In the genomic region with DNA sequence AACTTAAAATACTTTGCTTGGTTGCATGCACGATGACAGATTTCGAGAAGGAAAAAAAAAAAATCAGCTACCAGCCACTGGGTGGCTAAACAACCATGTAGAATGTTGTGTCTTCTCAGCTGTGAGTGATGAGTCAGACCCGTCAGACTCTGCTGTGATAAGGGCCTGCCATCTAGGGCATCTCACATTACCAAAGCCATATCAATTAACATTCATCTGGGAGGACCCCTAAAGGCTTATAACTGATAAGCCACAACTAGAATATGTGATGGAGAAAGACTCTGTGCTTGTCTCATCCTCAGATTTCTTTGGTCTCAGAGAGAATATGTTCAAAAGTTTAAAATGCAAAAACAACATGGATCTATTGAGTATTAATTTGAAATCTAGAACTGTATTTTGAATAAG, we compare ENCODE assay signal across 9 cellular contexts.
DNase-seq lines count a peak whose midpoint lies in the region; TF ChIP-seq lines count a peak whose summit lies in the region.
"Had no signal": no experiment of that assay in that cellular context is flagged by ENCODE, and none has a peak within 500 bp of the region (broad histone marks: within the 10 kb centered on the region; RNA-seq: fewer than 3 reads in every experiment).

No MANE protein-coding gene starts in this region.

- dilution Hi-C loops in mammary epithelial cell (cut with HindIII; ENCODE audit: low sequenced_read_pairs) = no loop called here

- peaks cover 5% of the 10 kb centered on the region for H3K9me3 Mint-ChIP-seq in mesothelial cell of epicardium
- no peaks in the 10 kb centered on the region for H3K9me3 Mint-ChIP-seq in activated CD4-positive, alpha-beta T cell treated with anti-CD3 and anti-CD28 coated beads, Interleukin-2, amount 10 ng/mL, durations not matched to agents 24 days and 14 days

- intact Hi-C loops in mammary epithelial cell (cut with micrococcal nuclease) = loop anchor here (1.0 kb wide), 2 partner anchors 169 to 344 kb away; no protein-coding TSS in a partner anchor
- intact Hi-C loops in activated CD4-positive, alpha-beta T cell treated with anti-CD3 and anti-CD28 coated beads, Interleukin-2, amount 10 ng/mL, durations not matched to agents 24 days and 14 days (cut with micrococcal nuclease) = no loop called here

- H3K27me3 ChIP-seq in mammary epithelial cell (ENCODE audit: insufficient read depth, low read length) (no peaks in the 10 kb centered on the region), skeletal muscle satellite cell (ENCODE audit: control insufficient read depth, insufficient read depth, low read length) (no peaks in the 10 kb centered on the region)

- TF ChIP-seq CTCF in mammary epithelial cell (conservative IDR thresholded peaks at IDR 0.05 in 1 of 2, IDR thresholded peaks at IDR 0.05 in 1 of 2; ENCODE audit: extremely low read depth in 1 of 2, insufficient read depth in 1 of 2, low read depth in 1 of 2, low read length in 2 of 2) = peak; percentile 39 to 46
- no peak for TF ChIP-seq CTCF in mesothelial cell of epicardium (IDR thresholded peaks at IDR 0.05; ENCODE audit: unreplicated experiment)

- no peaks in the 10 kb centered on the region for H3K4me1 ChIP-seq in mammary epithelial cell (ENCODE audit: insufficient read depth, low read length)
- H3K4me1 ChIP-seq in skeletal muscle satellite cell (ENCODE audit: control insufficient read depth, insufficient read depth, low read length) = peaks cover 12% of the 10 kb centered on the region

- no peaks in the 10 kb centered on the region for H3K79me2 ChIP-seq in mammary epithelial cell (ENCODE audit: insufficient read depth, low read length)

- DNase-seq in NCI-H1417 (lab: John Stamatoyannopoulos, UW) = peak in 2 of 3 experiments; percentile 37 to 62
- DNase-seq in NCI-H1417 treated with DMSO at 0.1 percent for 48 hours (lab: John Stamatoyannopoulos, UW) = no peak
- DNase-seq in NCI-H2171 treated with DMSO at 0.1 percent for 48 hours (lab: John Stamatoyannopoulos, UW) = peak; percentile 83
- DNase-seq in mammary epithelial cell = peak; percentile 48
- no peak for DNase-seq in SKM-1 treated with dmso at 0.1 percent for 144 hours (lab: John Stamatoyannopoulos, UW; ENCODE audit: unreplicated experiment)
- DNase-seq in mesothelial cell of epicardium (ENCODE audit: low spot score in 2 of 2, unreplicated experiment in 2 of 2) = no peak
- no peak for DNase-seq in activated CD4-positive, alpha-beta T cell treated with anti-CD3 and anti-CD28 coated beads, Interleukin-2, amount 10 ng/mL, durations not matched to agents 24 days and 14 days

- H3K4me1 Mint-ChIP-seq in mesothelial cell of epicardium = peaks cover 16% of the 10 kb centered on the region
- H3K4me1 Mint-ChIP-seq in activated CD4-positive, alpha-beta T cell treated with anti-CD3 and anti-CD28 coated beads, Interleukin-2, amount 10 ng/mL, durations not matched to agents 24 days and 14 days = no peaks in the 10 kb centered on the region
- H3K4me1 Mint-ChIP-seq: B cell had no signal

- H4K20me1 ChIP-seq in mammary epithelial cell (ENCODE audit: insufficient read depth, low read length) = no peaks in the 10 kb centered on the region

- no peak overlapping the region for H3K4me3 Mint-ChIP-seq in mesothelial cell of epicardium
- no peak overlapping the region for H3K4me3 Mint-ChIP-seq in activated CD4-positive, alpha-beta T cell treated with anti-CD3 and anti-CD28 coated beads, Interleukin-2, amount 10 ng/mL, durations not matched to agents 24 days and 14 days
- H3K4me3 Mint-ChIP-seq: B cell had no signal

- no peak overlapping the region for H3K4me3 ChIP-seq in mammary epithelial cell (replicated peaks in 1 of 3; ENCODE audit: insufficient read depth in 1 of 3, low read depth in 2 of 3, low read length in 3 of 3)
- H3K4me3 ChIP-seq in skeletal muscle satellite cell (ENCODE audit: low read length) = no peak overlapping the region

- 88% methylated on average over 3 of the region's 3 CpGs for WGBS in mammary epithelial cell (ENCODE audit: low coverage, missing lambda C conversion rate)

- CTCF ChIA-PET in mammary epithelial cell (lab: Charles Lee; ENCODE audit: low non-redundant PET) = interaction anchor here (0.5 to 0.7 kb wide), 5 partner anchors 14 to 376 kb away, joined by 3 to 10 read pairs (median 5); no protein-coding TSS in a partner anchor

- BruUV-seq in mammary epithelial cell (replicated peaks; lab: Mats Ljungman, UMichigan) = no TSS peak

- no peak overlapping the region for H3K4me2 ChIP-seq in mammary epithelial cell (ENCODE audit: insufficient read depth, low read depth, low read length)
- H3K4me2 ChIP-seq in skeletal muscle satellite cell (ENCODE audit: low read length) = peak overlapping the region; percentile 19

- H3K27ac Mint-ChIP-seq in mesothelial cell of epicardium = no peak overlapping the region
- H3K27ac Mint-ChIP-seq in activated CD4-positive, alpha-beta T cell treated with anti-CD3 and anti-CD28 coated beads, Interleukin-2, amount 10 ng/mL, durations not matched to agents 24 days and 14 days = no peak overlapping the region
- H3K27ac Mint-ChIP-seq: B cell had no signal

- no peak overlapping the region for H3K9ac ChIP-seq in mammary epithelial cell (ENCODE audit: insufficient read depth, low read length)
- no peak overlapping the region for H3K9ac ChIP-seq in skeletal muscle satellite cell (ENCODE audit: low read depth, low read length)

- no peak overlapping the region for H2AFZ ChIP-seq in mammary epithelial cell (ENCODE audit: low read depth, low read length)

- H3K27ac ChIP-seq in mammary epithelial cell (ENCODE audit: insufficient read depth, low read depth, low read length) = no peak overlapping the region

- H3K36me3 ChIP-seq in mammary epithelial cell (ENCODE audit: insufficient read depth, low read length) = no peaks in the 10 kb centered on the region
- H3K36me3 ChIP-seq in skeletal muscle satellite cell (ENCODE audit: insufficient read depth, low read length) = no peaks in the 10 kb centered on the region

- H3K9me3 ChIP-seq in mammary epithelial cell (replicated peaks; ENCODE audit: insufficient read depth, low read length) = no peaks in the 10 kb centered on the region
- no peaks in the 10 kb centered on the region for H3K9me3 ChIP-seq in skeletal muscle satellite cell (replicated peaks; ENCODE audit: low read length)

- in situ Hi-C loops in mammary epithelial cell (cut with MboI; ENCODE audit: low sequenced_read_pairs in 2 of 2) = no loop called here

- H3K36me3 Mint-ChIP-seq in mesothelial cell of epicardium = no peaks in the 10 kb centered on the region
- H3K36me3 Mint-ChIP-seq in activated CD4-positive, alpha-beta T cell treated with anti-CD3 and anti-CD28 coated beads, Interleukin-2, amount 10 ng/mL, durations not matched to agents 24 days and 14 days (ENCODE audit: low read depth) = no peaks in the 10 kb centered on the region

- no peaks in the 10 kb centered on the region for H3K27me3 Mint-ChIP-seq in mesothelial cell of epicardium (ENCODE audit: low read depth)
- no peaks in the 10 kb centered on the region for H3K27me3 Mint-ChIP-seq in activated CD4-positive, alpha-beta T cell treated with anti-CD3 and anti-CD28 coated beads, Interleukin-2, amount 10 ng/mL, durations not matched to agents 24 days and 14 days
- H3K27me3 Mint-ChIP-seq: B cell had no signal

Comparison
In these comparisons a context has a peak if more than half of its experiments do, and no peak if none do; other contexts are left out.
1. DNase-seq: peak in NCI-H1417 (2 of 3), NCI-H2171 treated with DMSO at 0.1 percent for 48 hours (single experiment) and mammary epithelial cell (single experiment); none in NCI-H1417 treated with DMSO at 0.1 percent for 48 hours (single experiment), SKM-1 treated with dmso at 0.1 percent for 144 hours (single experiment), mesothelial cell of epicardium (0 of 2) and activated CD4-positive, alpha-beta T cell treated with anti-CD3 and anti-CD28 coated beads, Interleukin-2, amount 10 ng/mL, durations not matched to agents 24 days and 14 days (single experiment).